18 cellular contexts compared by ENCODE assay signal in genomic region chr2:236628981-236629605, GRCh38. TPM values are rescaled to one million over a fixed set of nuclear protein-coding genes. Genes with fewer than 3 reads are reported as not detected.
DNase-seq lines count a peak whose midpoint lies in the region; ATAC-seq and TF ChIP-seq lines count a peak whose summit lies in the region.
"Had no signal": no experiment of that assay in that cellular context is flagged by ENCODE, and none has a peak within 500 bp of the region (broad histone marks: within the 10 kb centered on the region; RNA-seq: fewer than 3 reads in every experiment).

No MANE protein-coding gene starts in this region.

- no peaks in the 10 kb centered on the region for H3K27me3 Mint-ChIP-seq in activated CD8-positive, alpha-beta memory T cell treated with anti-CD3 and anti-CD28 coated beads, Interleukin-2, amount 10 ng/mL, durations not matched to agents 7 days and 5 days
- peaks cover 11% of the 10 kb centered on the region for H3K27me3 Mint-ChIP-seq in type B pancreatic cell

- H3K9me3 Mint-ChIP-seq in activated CD8-positive, alpha-beta memory T cell treated with anti-CD3 and anti-CD28 coated beads, Interleukin-2, amount 10 ng/mL, durations not matched to agents 7 days and 5 days (ENCODE audit: low read depth) = no peaks in the 10 kb centered on the region
- H3K9me3 Mint-ChIP-seq in type B pancreatic cell = no peaks in the 10 kb centered on the region
- H3K9me3 Mint-ChIP-seq: CD8-positive, alpha-beta memory T cell; GM23338 had no signal

- H3K79me1 ChIP-seq in mesenchymal stem cell (replicated peaks; ENCODE audit: low read length, poor library complexity, severe bottlenecking) = no peaks in the 10 kb centered on the region

- WGBS in mesenchymal stem cell = 93% methylated on average over 11 of the region's 11 CpGs

- peak; percentile 25 for DNase-seq in activated CD8-positive, alpha-beta memory T cell treated with anti-CD3 and anti-CD28 coated beads, Interleukin-2, amount 10 ng/mL, durations not matched to agents 7 days and 5 days
- DNase-seq in activated CD8-positive, alpha-beta memory T cell treated with anti-CD3 and anti-CD28 coated beads for 24 hours = no peak
- DNase-seq in mesenchymal stem cell (no peak), sciatic nerve (ENCODE audit: low spot score) (peak; percentile 36), ureter (ENCODE audit: low spot score) (peak; percentile 31), ACHN (no peak), type B pancreatic cell (ENCODE audit: extremely low spot score, unreplicated experiment) (no peak)
- DNase-seq: AML-193; Caco-2; CD8-positive, alpha-beta memory T cell; DND-41; GDM1; H7 had no signal

- H3K4ac ChIP-seq in mesenchymal stem cell (ENCODE audit: low read depth in 1 of 2, low read length in 2 of 2) = no peak overlapping the region

- H2AK5ac ChIP-seq in mesenchymal stem cell (ENCODE audit: low read length, severe bottlenecking) = no peak overlapping the region

- TF ChIP-seq CTCF in type B pancreatic cell (conservative IDR thresholded peaks at IDR 0.05) = no peak

- in situ Hi-C loops in ACHN (cut with HindIII; ENCODE audit: low pct_ligation_motif_present, low pct_unique_long_range_greater_than_20kb, low sequenced_read_pairs) = no loop called here

- H3K9me3 ChIP-seq in mesenchymal stem cell (ENCODE audit: control insufficient read depth, low read length) = no peaks in the 10 kb centered on the region
- H3K9me3 ChIP-seq: BLaER1, Caco-2 had no signal

- no peak overlapping the region for H2BK15ac ChIP-seq in mesenchymal stem cell (ENCODE audit: low read depth, poor library complexity, severe bottlenecking)

- H3K23ac ChIP-seq in mesenchymal stem cell (ENCODE audit: low read length in 2 of 2) = no peak overlapping the region

- no peak for ATAC-seq in activated CD8-positive, alpha-beta memory T cell treated with anti-CD3 and anti-CD28 coated beads, Interleukin-2, amount 10 ng/mL, durations not matched to agents 7 days and 5 days
- ATAC-seq in sciatic nerve = no peak
- ATAC-seq in HG03095 (IDR thresholded peaks at IDR 0.05; ENCODE audit: unreplicated experiment) = no peak
- ATAC-seq: GM23338 had no signal

- CTCF ChIA-PET in activated CD8-positive, alpha-beta memory T cell treated with anti-CD3 and anti-CD28 coated beads, Interleukin-2, amount 10 ng/mL, durations not matched to agents 7 days and 5 days (lab: Charles Lee) = no interaction called here

- H3K9ac ChIP-seq in mesenchymal stem cell (ENCODE audit: low read length) = no peak overlapping the region
- H3K9ac ChIP-seq: BLaER1 had no signal

- no peak overlapping the region for H3K27ac ChIP-seq in mesenchymal stem cell (ENCODE audit: low read length, poor library complexity, severe bottlenecking)
- H3K27ac ChIP-seq: 22Rv1, BLaER1 had no signal

- no peak overlapping the region for H2BK120ac ChIP-seq in mesenchymal stem cell (ENCODE audit: low read depth, low read length)

- no peak overlapping the region for H4K8ac ChIP-seq in mesenchymal stem cell (ENCODE audit: low read length)

- H3K4me1 Mint-ChIP-seq in activated CD8-positive, alpha-beta memory T cell treated with anti-CD3 and anti-CD28 coated beads, Interleukin-2, amount 10 ng/mL, durations not matched to agents 7 days and 5 days = no peaks in the 10 kb centered on the region
- peaks cover 16% of the 10 kb centered on the region for H3K4me1 Mint-ChIP-seq in type B pancreatic cell (ENCODE audit: unreplicated experiment)
- H3K4me1 Mint-ChIP-seq: CD8-positive, alpha-beta memory T cell; GM23338 had no signal

- H3K36me3 ChIP-seq in mesenchymal stem cell (ENCODE audit: control insufficient read depth in 1 of 2, insufficient read depth in 2 of 2, low read depth in 1 of 2, low read length in 2 of 2) = no peaks in the 10 kb centered on the region
- H3K36me3 ChIP-seq: BLaER1 had no signal

- intact Hi-C loops in sciatic nerve (cut with DNase I) = no loop called here

- no peak overlapping the region for H2BK5ac ChIP-seq in mesenchymal stem cell (ENCODE audit: low read depth, low read length, poor library complexity, severe bottlenecking)

- H3K4me3 ChIP-seq in mesenchymal stem cell (ENCODE audit: insufficient read depth in 1 of 2, low read depth in 1 of 2, low read length in 2 of 2) = no peak overlapping the region
- H3K4me3 ChIP-seq: BLaER1, GM23338 had no signal

- no peak overlapping the region for H2AFZ ChIP-seq in mesenchymal stem cell (ENCODE audit: low read depth, low read length)
- H2AFZ ChIP-seq: GM23338 had no signal

- H3K4me3 Mint-ChIP-seq in activated CD8-positive, alpha-beta memory T cell treated with anti-CD3 and anti-CD28 coated beads, Interleukin-2, amount 10 ng/mL, durations not matched to agents 7 days and 5 days = no peak overlapping the region
- no peak overlapping the region for H3K4me3 Mint-ChIP-seq in type B pancreatic cell
- H3K4me3 Mint-ChIP-seq: CD8-positive, alpha-beta memory T cell; GM23338 had no signal

- no peak overlapping the region for H3K4me2 ChIP-seq in mesenchymal stem cell (ENCODE audit: low read length, poor library complexity, severe bottlenecking)
- H3K4me2 ChIP-seq: BLaER1, GM23338 had no signal

- peak overlapping the region; percentile 18 for H4K91ac ChIP-seq in mesenchymal stem cell (ENCODE audit: low read length)

- H3K14ac ChIP-seq in mesenchymal stem cell (ENCODE audit: low read length in 2 of 2) = no peak overlapping the region

- H3K27me3 ChIP-seq in mesenchymal stem cell (ENCODE audit: control insufficient read depth in 1 of 2, insufficient read depth in 1 of 2, low read length in 2 of 2) = peaks cover 3 to 53% of the 10 kb centered on the region in 2 experiments
- H3K27me3 ChIP-seq: BLaER1 had no signal

- H3K36me3 Mint-ChIP-seq in activated CD8-positive, alpha-beta memory T cell treated with anti-CD3 and anti-CD28 coated beads, Interleukin-2, amount 10 ng/mL, durations not matched to agents 7 days and 5 days = no peaks in the 10 kb centered on the region
- no peaks in the 10 kb centered on the region for H3K36me3 Mint-ChIP-seq in type B pancreatic cell
- H3K36me3 Mint-ChIP-seq: CD8-positive, alpha-beta memory T cell had no signal

- H2BK12ac ChIP-seq in mesenchymal stem cell (ENCODE audit: low read length in 2 of 2) = no peak overlapping the region

- H3K18ac ChIP-seq in mesenchymal stem cell (ENCODE audit: low read depth in 1 of 2, low read length in 2 of 2) = no peak overlapping the region

- no peaks in the 10 kb centered on the region for H3K4me1 ChIP-seq in mesenchymal stem cell (ENCODE audit: control insufficient read depth, insufficient read depth, low read depth, low read length)
- H3K4me1 ChIP-seq: Caco-2 had no signal

- no peak overlapping the region for H3K27ac Mint-ChIP-seq in activated CD8-positive, alpha-beta memory T cell treated with anti-CD3 and anti-CD28 coated beads, Interleukin-2, amount 10 ng/mL, durations not matched to agents 7 days and 5 days
- no peak overlapping the region for H3K27ac Mint-ChIP-seq in type B pancreatic cell
- H3K27ac Mint-ChIP-seq: CD8-positive, alpha-beta memory T cell; GM23338 had no signal

RNA-seq across cellular contexts. Expression of gene ACKR3, which starts 59.5 kb away (rescaled TPM):
- 1 to 10 TPM; 1.3 to 3.3 TPM for total RNA-seq in activated CD8-positive, alpha-beta memory T cell treated with anti-CD3 and anti-CD28 coated beads, Interleukin-2, amount 10 ng/mL, durations not matched to agents 7 days and 5 days
- polyA plus RNA-seq in mesenchymal stem cell (2013, experiment 1 of 2) = 40.4 TPM
- 43.3 TPM for polyA plus RNA-seq in mesenchymal stem cell (2013, experiment 2 of 2)
- total RNA-seq in sciatic nerve (90.5 TPM), ureter (21.3 TPM), type B pancreatic cell (ENCODE audit: low replicate concordance) (43.6 and 44.6 TPM in 2 replicates)
- total RNA-seq: HT-29 had no signal

Comparison
In these comparisons a context has a peak if more than half of its experiments do, and no peak if none do; other contexts are left out.
1. DNase-seq: peak in activated CD8-positive, alpha-beta memory T cell treated with anti-CD3 and anti-CD28 coated beads, Interleukin-2, amount 10 ng/mL, durations not matched to agents 7 days and 5 days (single experiment), sciatic nerve (single experiment) and ureter (single experiment); none in activated CD8-positive, alpha-beta memory T cell treated with anti-CD3 and anti-CD28 coated beads for 24 hours (single experiment), mesenchymal stem cell (single experiment), ACHN (single experiment) and type B pancreatic cell (single experiment).